Comparison of ENCODE assay signal across 11 cellular contexts in genomic region chr2:10300997-10301945, GRCh38. TPM values are rescaled to one million over a fixed set of nuclear protein-coding genes. Genes with fewer than 3 reads are reported as not detected.
DNase-seq lines count a peak whose midpoint lies in the region; ATAC-seq and TF ChIP-seq lines count a peak whose summit lies in the region.
"Had no signal": no experiment of that assay in that cellular context is flagged by ENCODE, and none has a peak within 500 bp of the region (broad histone marks: within the 10 kb centered on the region; RNA-seq: fewer than 3 reads in every experiment).

No MANE protein-coding gene starts in this region.

- no peaks in the 10 kb centered on the region for H3K9me3 Mint-ChIP-seq in endodermal cell

- TF ChIP-seq CTCF in VCaP (conservative IDR thresholded peaks at IDR 0.05): no peak
- TF ChIP-seq CTCF in endodermal cell (conservative IDR thresholded peaks at IDR 0.05): no peak
- no peak for TF ChIP-seq CTCF in thyroid gland (IDR thresholded peaks at IDR 0.05)

- H3K4me1 ChIP-seq in HUES64 (ENCODE audit: insufficient read depth, low read length) (peaks cover 19% of the 10 kb centered on the region), endodermal cell (ENCODE audit: control insufficient read depth, insufficient read depth, low read length) (no peaks in the 10 kb centered on the region), thyroid gland (peaks cover 15 to 18% of the 10 kb centered on the region in 2 donors)

- H3K4me1 Mint-ChIP-seq in endodermal cell: peaks cover 33% of the 10 kb centered on the region

- DNase-seq in endodermal cell: no peak
- DNase-seq in stimulated activated CD4-positive, alpha-beta T cell treated with anti-CD3 and anti-CD28 coated beads, Interleukin-4, amount 100 ng/mL, for 4 hours: peak; percentile 13 to 28
- no peak for DNase-seq in OCI-M2 (lab: John Stamatoyannopoulos, UW; ENCODE audit: unreplicated experiment)
- no peak for DNase-seq in foreskin melanocyte
- DNase-seq in thyroid gland: no peak
- DNase-seq: HFFc6, left cardiac atrium, NCI-H1105 treated with DMSO at 0.1 percent for 48 hours had no signal

- TF ChIP-seq POLR2A in thyroid gland (IDR thresholded peaks at IDR 0.05): no peak

- H3K36me3 Mint-ChIP-seq in endodermal cell (ENCODE audit: low read depth): no peaks in the 10 kb centered on the region

- intact Hi-C loops in thyroid gland (cut with DNase I): loop anchor here (5.0 to 10.0 kb wide), 2 partner anchors 106 to 166 kb away; no protein-coding TSS in a partner anchor

- H3K27me3 Mint-ChIP-seq in endodermal cell (ENCODE audit: insufficient read depth): peaks cover 34% of the 10 kb centered on the region

- H3K36me3 ChIP-seq in HUES64 (ENCODE audit: insufficient read depth, low read length): no peaks in the 10 kb centered on the region
- no peaks in the 10 kb centered on the region for H3K36me3 ChIP-seq in endodermal cell (ENCODE audit: control insufficient read depth, insufficient read depth, low read length)
- H3K36me3 ChIP-seq in thyroid gland: no peaks in the 10 kb centered on the region

- H3K9me3 ChIP-seq in HUES64 (ENCODE audit: insufficient read depth, low read depth, low read length) (no peaks in the 10 kb centered on the region), endodermal cell (ENCODE audit: control insufficient read depth, low read length) (no peaks in the 10 kb centered on the region), thyroid gland (no peaks in the 10 kb centered on the region)

- H3K27me3 ChIP-seq in HUES64 (ENCODE audit: insufficient read depth, low read length): peaks cover 35% of the 10 kb centered on the region
- H3K27me3 ChIP-seq in endodermal cell (ENCODE audit: control insufficient read depth, insufficient read depth, low read length, poor library complexity, severe bottlenecking): peaks cover 33% of the 10 kb centered on the region
- H3K27me3 ChIP-seq in thyroid gland: no peaks in the 10 kb centered on the region

- H3K9ac ChIP-seq in HUES64 (ENCODE audit: low read depth, low read length): no peak overlapping the region
- H3K9ac ChIP-seq in endodermal cell (ENCODE audit: extremely low read depth, low read length, poor library complexity, severe bottlenecking): no peak overlapping the region

- WGBS in HUES64: 90% methylated on average over 22 of the region's 22 CpGs
- 89 to 95% methylated on average over 13 to 22 of the region's 22 CpGs for WGBS in endodermal cell (ENCODE audit: insufficient coverage in 1 of 2, insufficient read length in 1 of 2), 2 experiments
- WGBS in thyroid gland, 2 donors: 82 to 89% methylated on average over 12 to 22 of the region's 22 CpGs

- H3K27ac ChIP-seq in HUES64 (ENCODE audit: low read depth, low read length) (no peak overlapping the region; the same call in 1 of the 2 replicates), VCaP (peak overlapping the region; percentile 66; the same call in 1 of the 2 replicates), endodermal cell (ENCODE audit: low read depth, low read length) (peak overlapping the region; percentile 95), thyroid gland (peak overlapping the region in 1 of 3 donors; percentile 56)

- H3K4me3 ChIP-seq in HUES64 (ENCODE audit: low read length) (peak overlapping the region; percentile 40; the same call in 1 of the 2 replicates), endodermal cell (ENCODE audit: low read length) (no peak overlapping the region), thyroid gland (replicated peaks in 1 of 3) (no peak overlapping the region)

- no peak for ATAC-seq in HG03175 (IDR thresholded peaks at IDR 0.05; ENCODE audit: unreplicated experiment)

- H3K4me3 Mint-ChIP-seq in endodermal cell: peak overlapping the region; percentile 73
- H3K4me3 Mint-ChIP-seq: HFFc6 had no signal

- peak overlapping the region; percentile 48 for H3K27ac Mint-ChIP-seq in endodermal cell
- H3K27ac Mint-ChIP-seq: HFFc6 had no signal

RNA-seq across cellular contexts. Expression of gene HPCAL1, which starts 1.4 kb away (rescaled TPM):
- 5.9 TPM for polyA plus RNA-seq in HUES64 (2013, experiment 1 of 2)
- 7.5 TPM for polyA plus RNA-seq in HUES64 (2013, experiment 2 of 2)
- total RNA-seq in endodermal cell: 1 to 10 TPM; 6.8 to 8.1 TPM
- 17.6 TPM for polyA plus RNA-seq in endodermal cell (2013, experiment 1 of 2)
- polyA plus RNA-seq in endodermal cell (2013, experiment 2 of 2): 14.0 TPM
- 10 to 100 TPM; 39.9 to 84.2 (median 64.8) TPM for total RNA-seq in thyroid gland

Comparison
In these comparisons a context has a peak if more than half of its experiments do, and no peak if none do; other contexts are left out.
1. DNase-seq: peak in stimulated activated CD4-positive, alpha-beta T cell treated with anti-CD3 and anti-CD28 coated beads, Interleukin-4, amount 100 ng/mL, for 4 hours (2 of 2); none in endodermal cell (single experiment), OCI-M2 (single experiment), foreskin melanocyte (single experiment) and thyroid gland (0 of 2).
2. RNA of gene HPCAL1, which starts 1.4 kb away (total RNA-seq): 39.9 to 84.2 TPM in thyroid gland; 6.8 to 8.1 TPM in endodermal cell; every median in the first group is over 4 times any median in the second.